Comparison of ENCODE assay signal across 2 cellular contexts in genomic region chr10:95193856-95194431, GRCh38.
TF ChIP-seq lines count a peak whose summit lies in the region.

Gene ACSM6 (plus strand): TSS chr10:95194238. CDS start chr10:95194486, 248 bp downstream.

TF ChIP-seq in H1, 55 proteins besides CTCF, POLR2A, EP300 and RAD21:
- TF ChIP-seq CBX5 (IDR thresholded peaks at IDR 0.05; ENCODE audit: low read depth, low read length) (no peak), NRF1 (IDR thresholded peaks at IDR 0.05; ENCODE audit: low read depth, low read length) (no peak), CHD1 (IDR thresholded peaks at IDR 0.05; ENCODE audit: low read depth, low read length) (no peak), POU5F1 (IDR thresholded peaks at IDR 0.05; ENCODE audit: low read depth, low read length) (no peak), POLR2AphosphoS5 (IDR thresholded peaks at IDR 0.05; ENCODE audit: low read depth, low read length) (no peak), CREB1 (IDR thresholded peaks at IDR 0.05) (no peak), ASH2L (IDR thresholded peaks at IDR 0.05; ENCODE audit: low read length) (no peak), SIX5 (IDR thresholded peaks at IDR 0.05; ENCODE audit: low read depth, low read length) (no peak), SP4 (IDR thresholded peaks at IDR 0.05; ENCODE audit: low read length) (no peak), BACH1 (IDR thresholded peaks at IDR 0.05; ENCODE audit: low read length) (no peak), TCF12 (IDR thresholded peaks at IDR 0.05; ENCODE audit: low read depth, low read length) (no peak), SIRT6 (IDR thresholded peaks at IDR 0.05; ENCODE audit: low read length) (no peak), YY1 (IDR thresholded peaks at IDR 0.05; ENCODE audit: low read depth, low read length) (no peak), CTBP2 (IDR thresholded peaks at IDR 0.05; ENCODE audit: borderline replicate concordance, insufficient read depth, insufficient read length, low read length) (no peak), RXRA (IDR thresholded peaks at IDR 0.05; ENCODE audit: insufficient read depth, low read depth, low read length) (no peak), HDAC6 (IDR thresholded peaks at IDR 0.05; ENCODE audit: low read depth, low read length) (no peak)

TF ChIP-seq in GM12891, 5 proteins besides CTCF, POLR2A, EP300 and RAD21:
- TF ChIP-seq TAF1 (IDR thresholded peaks at IDR 0.05; ENCODE audit: low read depth, low read length), result no peak
- TF ChIP-seq SPI1 (IDR thresholded peaks at IDR 0.05; ENCODE audit: low read depth, low read length), result no peak
- no peak for TF ChIP-seq PAX5 (IDR thresholded peaks at IDR 0.05; ENCODE audit: insufficient read depth, low read length, severe bottlenecking)
- no peak for TF ChIP-seq POLR2AphosphoS5 (IDR thresholded peaks at IDR 0.05; ENCODE audit: low read depth, low read length)
- no peak for TF ChIP-seq POU2F2 (IDR thresholded peaks at IDR 0.05; ENCODE audit: low read depth, low read length)
